2 cellular contexts compared by ENCODE assay signal in the genomic region with DNA sequence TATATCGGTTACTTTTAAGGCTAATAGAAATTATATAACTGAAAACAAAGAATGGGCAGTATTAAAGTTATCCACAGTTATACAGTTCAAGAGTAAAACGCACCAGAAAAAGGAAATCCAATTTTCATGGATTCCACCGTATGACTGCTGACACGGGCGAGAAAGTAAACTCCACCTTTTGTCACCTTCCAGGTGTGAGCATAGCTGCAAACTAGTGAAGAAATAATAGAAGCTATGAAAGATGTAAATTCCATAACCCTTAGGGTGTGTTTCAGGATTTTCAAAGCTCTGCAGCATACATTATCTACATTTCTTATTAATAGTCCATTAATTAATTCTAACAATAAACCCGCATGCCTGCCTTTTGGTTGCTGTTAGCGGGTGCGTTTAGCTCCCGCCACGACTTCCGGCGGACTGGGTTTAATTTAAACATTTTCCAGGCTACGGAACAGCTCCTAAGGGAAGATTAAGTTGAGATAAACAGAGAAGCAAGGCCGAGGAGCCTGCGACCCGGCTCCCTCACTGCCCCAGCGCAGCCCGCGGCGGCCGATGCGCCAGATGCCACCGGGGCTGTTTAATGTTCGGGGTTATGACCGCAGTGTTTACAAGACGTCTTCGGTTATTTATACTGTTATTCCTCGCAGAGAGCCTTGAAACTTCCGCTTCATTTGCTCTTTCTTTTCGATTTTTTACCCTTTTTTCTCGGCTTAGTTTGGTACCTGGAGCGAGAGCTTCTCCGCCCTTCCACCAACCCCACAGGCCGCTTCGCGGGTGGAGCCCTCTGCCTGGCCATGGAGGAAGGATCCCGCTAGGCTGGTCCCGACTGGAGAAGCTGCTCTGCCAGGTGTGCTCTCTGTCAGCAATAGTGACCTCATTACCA.
TF ChIP-seq lines count a peak whose summit lies in the region.

No MANE protein-coding gene starts in this region.

TF ChIP-seq in H1, 55 proteins besides CTCF, POLR2A, EP300 and RAD21:
- TF ChIP-seq SP4 (IDR thresholded peaks at IDR 0.05; ENCODE audit: low read length), result no peak
- TF ChIP-seq EZH2 (IDR thresholded peaks at IDR 0.05; ENCODE audit: low read depth, low read length, severe bottlenecking), result peak; percentile 97
- TF ChIP-seq CBX8 (IDR thresholded peaks at IDR 0.05; ENCODE audit: borderline replicate concordance, low read depth, low read length), result peak; percentile 61
- TF ChIP-seq, protein P1, sequence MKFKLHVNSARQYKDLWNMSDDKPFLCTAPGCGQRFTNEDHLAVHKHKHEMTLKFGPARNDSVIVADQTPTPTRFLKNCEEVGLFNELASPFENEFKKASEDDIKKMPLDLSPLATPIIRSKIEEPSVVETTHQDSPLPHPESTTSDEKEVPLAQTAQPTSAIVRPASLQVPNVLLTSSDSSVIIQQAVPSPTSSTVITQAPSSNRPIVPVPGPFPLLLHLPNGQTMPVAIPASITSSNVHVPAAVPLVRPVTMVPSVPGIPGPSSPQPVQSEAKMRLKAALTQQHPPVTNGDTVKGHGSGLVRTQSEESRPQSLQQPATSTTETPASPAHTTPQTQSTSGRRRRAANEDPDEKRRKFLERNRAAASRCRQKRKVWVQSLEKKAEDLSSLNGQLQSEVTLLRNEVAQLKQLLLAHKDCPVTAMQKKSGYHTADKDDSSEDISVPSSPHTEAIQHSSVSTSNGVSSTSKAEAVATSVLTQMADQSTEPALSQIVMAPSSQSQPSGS (IDR thresholded peaks at IDR 0.05; ENCODE audit: low read length), result no peak
- TF ChIP-seq SUZ12 (IDR thresholded peaks at IDR 0.05; ENCODE audit: low read length), result peak; percentile 99
- no peak for TF ChIP-seq GTF2F1 (IDR thresholded peaks at IDR 0.05; ENCODE audit: borderline replicate concordance, low read depth, low read length)
- peak; percentile 92 for TF ChIP-seq RNF2 (IDR thresholded peaks at IDR 0.05; ENCODE audit: borderline replicate concordance, low read depth, low read length, missing control alignments, poor library complexity, severe bottlenecking)
- no peak for TF ChIP-seq POLR2AphosphoS5 (IDR thresholded peaks at IDR 0.05; ENCODE audit: low read depth, low read length)
- no peak for TF ChIP-seq JUN (IDR thresholded peaks at IDR 0.05; ENCODE audit: low read depth, low read length)
- TF ChIP-seq, protein P2, sequence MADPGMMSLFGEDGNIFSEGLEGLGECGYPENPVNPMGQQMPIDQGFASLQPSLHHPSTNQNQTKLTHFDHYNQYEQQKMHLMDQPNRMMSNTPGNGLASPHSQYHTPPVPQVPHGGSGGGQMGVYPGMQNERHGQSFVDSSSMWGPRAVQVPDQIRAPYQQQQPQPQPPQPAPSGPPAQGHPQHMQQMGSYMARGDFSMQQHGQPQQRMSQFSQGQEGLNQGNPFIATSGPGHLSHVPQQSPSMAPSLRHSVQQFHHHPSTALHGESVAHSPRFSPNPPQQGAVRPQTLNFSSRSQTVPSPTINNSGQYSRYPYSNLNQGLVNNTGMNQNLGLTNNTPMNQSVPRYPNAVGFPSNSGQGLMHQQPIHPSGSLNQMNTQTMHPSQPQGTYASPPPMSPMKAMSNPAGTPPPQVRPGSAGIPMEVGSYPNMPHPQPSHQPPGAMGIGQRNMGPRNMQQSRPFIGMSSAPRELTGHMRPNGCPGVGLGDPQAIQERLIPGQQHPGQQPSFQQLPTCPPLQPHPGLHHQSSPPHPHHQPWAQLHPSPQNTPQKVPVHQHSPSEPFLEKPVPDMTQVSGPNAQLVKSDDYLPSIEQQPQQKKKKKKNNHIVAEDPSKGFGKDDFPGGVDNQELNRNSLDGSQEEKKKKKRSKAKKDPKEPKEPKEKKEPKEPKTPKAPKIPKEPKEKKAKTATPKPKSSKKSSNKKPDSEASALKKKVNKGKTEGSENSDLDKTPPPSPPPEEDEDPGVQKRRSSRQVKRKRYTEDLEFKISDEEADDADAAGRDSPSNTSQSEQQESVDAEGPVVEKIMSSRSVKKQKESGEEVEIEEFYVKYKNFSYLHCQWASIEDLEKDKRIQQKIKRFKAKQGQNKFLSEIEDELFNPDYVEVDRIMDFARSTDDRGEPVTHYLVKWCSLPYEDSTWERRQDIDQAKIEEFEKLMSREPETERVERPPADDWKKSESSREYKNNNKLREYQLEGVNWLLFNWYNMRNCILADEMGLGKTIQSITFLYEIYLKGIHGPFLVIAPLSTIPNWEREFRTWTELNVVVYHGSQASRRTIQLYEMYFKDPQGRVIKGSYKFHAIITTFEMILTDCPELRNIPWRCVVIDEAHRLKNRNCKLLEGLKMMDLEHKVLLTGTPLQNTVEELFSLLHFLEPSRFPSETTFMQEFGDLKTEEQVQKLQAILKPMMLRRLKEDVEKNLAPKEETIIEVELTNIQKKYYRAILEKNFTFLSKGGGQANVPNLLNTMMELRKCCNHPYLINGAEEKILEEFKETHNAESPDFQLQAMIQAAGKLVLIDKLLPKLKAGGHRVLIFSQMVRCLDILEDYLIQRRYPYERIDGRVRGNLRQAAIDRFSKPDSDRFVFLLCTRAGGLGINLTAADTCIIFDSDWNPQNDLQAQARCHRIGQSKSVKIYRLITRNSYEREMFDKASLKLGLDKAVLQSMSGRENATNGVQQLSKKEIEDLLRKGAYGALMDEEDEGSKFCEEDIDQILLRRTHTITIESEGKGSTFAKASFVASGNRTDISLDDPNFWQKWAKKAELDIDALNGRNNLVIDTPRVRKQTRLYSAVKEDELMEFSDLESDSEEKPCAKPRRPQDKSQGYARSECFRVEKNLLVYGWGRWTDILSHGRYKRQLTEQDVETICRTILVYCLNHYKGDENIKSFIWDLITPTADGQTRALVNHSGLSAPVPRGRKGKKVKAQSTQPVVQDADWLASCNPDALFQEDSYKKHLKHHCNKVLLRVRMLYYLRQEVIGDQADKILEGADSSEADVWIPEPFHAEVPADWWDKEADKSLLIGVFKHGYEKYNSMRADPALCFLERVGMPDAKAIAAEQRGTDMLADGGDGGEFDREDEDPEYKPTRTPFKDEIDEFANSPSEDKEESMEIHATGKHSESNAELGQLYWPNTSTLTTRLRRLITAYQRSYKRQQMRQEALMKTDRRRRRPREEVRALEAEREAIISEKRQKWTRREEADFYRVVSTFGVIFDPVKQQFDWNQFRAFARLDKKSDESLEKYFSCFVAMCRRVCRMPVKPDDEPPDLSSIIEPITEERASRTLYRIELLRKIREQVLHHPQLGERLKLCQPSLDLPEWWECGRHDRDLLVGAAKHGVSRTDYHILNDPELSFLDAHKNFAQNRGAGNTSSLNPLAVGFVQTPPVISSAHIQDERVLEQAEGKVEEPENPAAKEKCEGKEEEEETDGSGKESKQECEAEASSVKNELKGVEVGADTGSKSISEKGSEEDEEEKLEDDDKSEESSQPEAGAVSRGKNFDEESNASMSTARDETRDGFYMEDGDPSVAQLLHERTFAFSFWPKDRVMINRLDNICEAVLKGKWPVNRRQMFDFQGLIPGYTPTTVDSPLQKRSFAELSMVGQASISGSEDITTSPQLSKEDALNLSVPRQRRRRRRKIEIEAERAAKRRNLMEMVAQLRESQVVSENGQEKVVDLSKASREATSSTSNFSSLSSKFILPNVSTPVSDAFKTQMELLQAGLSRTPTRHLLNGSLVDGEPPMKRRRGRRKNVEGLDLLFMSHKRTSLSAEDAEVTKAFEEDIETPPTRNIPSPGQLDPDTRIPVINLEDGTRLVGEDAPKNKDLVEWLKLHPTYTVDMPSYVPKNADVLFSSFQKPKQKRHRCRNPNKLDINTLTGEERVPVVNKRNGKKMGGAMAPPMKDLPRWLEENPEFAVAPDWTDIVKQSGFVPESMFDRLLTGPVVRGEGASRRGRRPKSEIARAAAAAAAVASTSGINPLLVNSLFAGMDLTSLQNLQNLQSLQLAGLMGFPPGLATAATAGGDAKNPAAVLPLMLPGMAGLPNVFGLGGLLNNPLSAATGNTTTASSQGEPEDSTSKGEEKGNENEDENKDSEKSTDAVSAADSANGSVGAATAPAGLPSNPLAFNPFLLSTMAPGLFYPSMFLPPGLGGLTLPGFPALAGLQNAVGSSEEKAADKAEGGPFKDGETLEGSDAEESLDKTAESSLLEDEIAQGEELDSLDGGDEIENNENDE (IDR thresholded peaks at IDR 0.05; ENCODE audit: insufficient replicate concordance, low read length), result no peak

TF ChIP-seq in GM12891, 5 proteins besides CTCF, POLR2A, EP300 and RAD21:
- TF ChIP-seq SPI1 (IDR thresholded peaks at IDR 0.05; ENCODE audit: low read depth, low read length) (no peak), TAF1 (IDR thresholded peaks at IDR 0.05; ENCODE audit: low read depth, low read length) (no peak), POLR2AphosphoS5 (IDR thresholded peaks at IDR 0.05; ENCODE audit: low read depth, low read length) (no peak), POU2F2 (IDR thresholded peaks at IDR 0.05; ENCODE audit: low read depth, low read length) (no peak), PAX5 (IDR thresholded peaks at IDR 0.05; ENCODE audit: insufficient read depth, low read length, severe bottlenecking) (no peak)
TF ChIP-seq in GM12891: peak in this region for 0.
